Comparison of ENCODE assay signal across 8 cellular contexts in the genomic region with DNA sequence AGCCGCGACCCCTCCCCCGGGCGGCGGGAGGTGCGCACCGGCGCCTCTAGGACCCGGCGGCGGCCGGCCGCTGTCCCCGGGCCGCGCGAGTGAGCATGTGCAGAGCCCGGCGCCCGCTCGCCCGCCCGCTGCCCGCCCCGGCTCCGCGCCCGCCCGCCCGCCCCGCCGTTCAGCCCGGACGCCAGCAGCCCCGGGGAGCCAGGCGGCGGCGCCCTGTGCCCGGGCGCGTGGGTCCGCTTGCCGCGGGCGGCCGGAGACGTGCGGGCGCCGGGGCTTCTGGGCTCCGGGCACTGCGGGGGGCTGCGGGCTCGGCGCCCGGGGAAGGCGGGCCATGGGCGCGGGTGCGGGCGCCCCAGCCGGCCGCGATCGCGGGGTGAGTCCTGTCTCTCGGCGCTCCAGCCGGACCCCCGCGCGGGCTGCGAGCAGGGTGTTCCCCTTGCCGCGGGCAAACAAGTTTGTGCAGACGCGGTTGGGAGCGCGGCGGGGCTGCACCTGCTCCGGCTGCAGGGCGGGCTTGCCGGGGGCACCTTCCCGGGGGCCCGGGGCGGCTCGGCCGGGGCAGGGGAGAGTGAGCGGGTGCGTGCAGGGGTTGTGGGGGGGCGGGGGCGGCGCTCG. TPM values are rescaled to one million over a fixed set of nuclear protein-coding genes. Genes with fewer than 3 reads are reported as not detected.
DNase-seq lines count a peak whose midpoint lies in the region; ATAC-seq and TF ChIP-seq lines count a peak whose summit lies in the region.

A gene (plus strand): TSS at position 100 of the 615 bp plus-strand sequence. CDS start 10,280 bp downstream, outside the sequence.

- ATAC-seq in activated CD8-positive, alpha-beta memory T cell treated with anti-CD3 and anti-CD28 coated beads, Interleukin-2, amount 10 ng/mL, durations not matched to agents 7 days and 5 days = no peak
- peak; percentile 46 for ATAC-seq in activated naive CD8-positive, alpha-beta T cell treated with anti-CD3 and anti-CD28 coated beads, Interleukin-2, amount 10 ng/mL, durations not matched to agents 7 days and 5 days (ENCODE audit: low read depth)

- no peaks in the 10 kb centered on the region for H3K4me1 ChIP-seq in Caco-2

- no TSS peak for BruUV-seq in Caco-2 (replicated peaks; lab: Mats Ljungman, UMichigan)

- H3K9me3 ChIP-seq in Caco-2 = no peaks in the 10 kb centered on the region

- H3K4me1 Mint-ChIP-seq in activated CD8-positive, alpha-beta memory T cell treated with anti-CD3 and anti-CD28 coated beads, Interleukin-2, amount 10 ng/mL, durations not matched to agents 7 days and 5 days = peaks cover 3% of the 10 kb centered on the region
- peaks cover 7% of the 10 kb centered on the region for H3K4me1 Mint-ChIP-seq in activated naive CD8-positive, alpha-beta T cell treated with anti-CD3 and anti-CD28 coated beads, Interleukin-2, amount 10 ng/mL, durations not matched to agents 7 days and 5 days
- H3K4me1 Mint-ChIP-seq in Caco-2 (ENCODE audit: low read depth, unreplicated experiment) = no peaks in the 10 kb centered on the region

- H3K9me3 Mint-ChIP-seq in activated CD8-positive, alpha-beta memory T cell treated with anti-CD3 and anti-CD28 coated beads, Interleukin-2, amount 10 ng/mL, durations not matched to agents 7 days and 5 days (ENCODE audit: low read depth) = no peaks in the 10 kb centered on the region
- no peaks in the 10 kb centered on the region for H3K9me3 Mint-ChIP-seq in activated naive CD8-positive, alpha-beta T cell treated with anti-CD3 and anti-CD28 coated beads, Interleukin-2, amount 10 ng/mL, durations not matched to agents 7 days and 5 days
- no peaks in the 10 kb centered on the region for H3K9me3 Mint-ChIP-seq in Caco-2 (ENCODE audit: unreplicated experiment)

- peak within 1 kb of the TSS; percentile 3 for H3K4me3 Mint-ChIP-seq in activated CD8-positive, alpha-beta memory T cell treated with anti-CD3 and anti-CD28 coated beads, Interleukin-2, amount 10 ng/mL, durations not matched to agents 7 days and 5 days
- peak within 1 kb of the TSS; percentile 68 for H3K4me3 Mint-ChIP-seq in activated naive CD8-positive, alpha-beta T cell treated with anti-CD3 and anti-CD28 coated beads, Interleukin-2, amount 10 ng/mL, durations not matched to agents 7 days and 5 days
- H3K4me3 Mint-ChIP-seq in Caco-2 (ENCODE audit: unreplicated experiment) = no peak within 1 kb of the TSS

- POLR2A ChIA-PET in activated naive CD8-positive, alpha-beta T cell treated with anti-CD3 and anti-CD28 coated beads, Interleukin-2, amount 10 ng/mL, durations not matched to agents 7 days and 5 days (lab: Charles Lee) = no interaction called here
- POLR2A ChIA-PET in Caco-2 (lab: Charles Lee) = no interaction called here

- H3K27ac Mint-ChIP-seq in activated CD8-positive, alpha-beta memory T cell treated with anti-CD3 and anti-CD28 coated beads, Interleukin-2, amount 10 ng/mL, durations not matched to agents 7 days and 5 days = no peak within 1 kb of the TSS
- H3K27ac Mint-ChIP-seq in activated naive CD8-positive, alpha-beta T cell treated with anti-CD3 and anti-CD28 coated beads, Interleukin-2, amount 10 ng/mL, durations not matched to agents 7 days and 5 days = no peak within 1 kb of the TSS
- H3K27ac Mint-ChIP-seq in Caco-2 (ENCODE audit: unreplicated experiment) = no peak within 1 kb of the TSS

- H3K4me3 ChIP-seq in Caco-2 (ENCODE audit: low read depth, low read length) = no peak within 1 kb of the TSS

- CTCF ChIA-PET in activated CD8-positive, alpha-beta memory T cell treated with anti-CD3 and anti-CD28 coated beads, Interleukin-2, amount 10 ng/mL, durations not matched to agents 7 days and 5 days (lab: Charles Lee) = no interaction called here
- CTCF ChIA-PET in Caco-2 (lab: Charles Lee) = no interaction called here

- no peaks in the 10 kb centered on the region for H3K27me3 ChIP-seq in Caco-2 (replicated peaks; ENCODE audit: control insufficient read depth, insufficient read depth, low read length)

- intact Hi-C loops in Caco-2 (cut with micrococcal nuclease; ENCODE audit: unreplicated experiment) = no loop called here

- peaks cover 58% of the 10 kb centered on the region for H3K27me3 Mint-ChIP-seq in activated CD8-positive, alpha-beta memory T cell treated with anti-CD3 and anti-CD28 coated beads, Interleukin-2, amount 10 ng/mL, durations not matched to agents 7 days and 5 days
- H3K27me3 Mint-ChIP-seq in activated naive CD8-positive, alpha-beta T cell treated with anti-CD3 and anti-CD28 coated beads, Interleukin-2, amount 10 ng/mL, durations not matched to agents 7 days and 5 days = peaks cover 48% of the 10 kb centered on the region
- peaks cover 11% of the 10 kb centered on the region for H3K27me3 Mint-ChIP-seq in Caco-2 (ENCODE audit: insufficient read depth, unreplicated experiment)

- H3K36me3 Mint-ChIP-seq in activated CD8-positive, alpha-beta memory T cell treated with anti-CD3 and anti-CD28 coated beads, Interleukin-2, amount 10 ng/mL, durations not matched to agents 7 days and 5 days = peaks cover 1% of the 10 kb centered on the region
- no peaks in the 10 kb centered on the region for H3K36me3 Mint-ChIP-seq in activated naive CD8-positive, alpha-beta T cell treated with anti-CD3 and anti-CD28 coated beads, Interleukin-2, amount 10 ng/mL, durations not matched to agents 7 days and 5 days
- no peaks in the 10 kb centered on the region for H3K36me3 Mint-ChIP-seq in Caco-2 (ENCODE audit: insufficient read depth, unreplicated experiment)

- no peak for DNase-seq in activated CD8-positive, alpha-beta memory T cell treated with anti-CD3 and anti-CD28 coated beads, Interleukin-2, amount 10 ng/mL, durations not matched to agents 7 days and 5 days
- DNase-seq in activated CD8-positive, alpha-beta memory T cell treated with anti-CD3 and anti-CD28 coated beads for 24 hours = no peak
- DNase-seq in activated naive CD8-positive, alpha-beta T cell treated with anti-CD3 and anti-CD28 coated beads, Interleukin-2, amount 10 ng/mL, durations not matched to agents 7 days and 5 days = no peak
- DNase-seq in hypothalamus (lab: John Stamatoyannopoulos, UW) (peak in 40 of 51 donors; percentile 16 to 84 (median 56)), renal cortical epithelial cell (ENCODE audit: low read depth) (no peak), SIG-M5 treated with dmso at 0.1 percent for 504 hours (lab: John Stamatoyannopoulos, UW; ENCODE audit: unreplicated experiment) (no peak), Caco-2 (no peak)
- no peak for DNase-seq in effector CD8-positive, alpha-beta T cell (lab: John Stamatoyannopoulos, UW)

- no peak for TF ChIP-seq CTCF in Caco-2 (IDR thresholded peaks at IDR 0.05; ENCODE audit: insufficient read depth in 1 of 2, low read depth in 1 of 2, low read length in 1 of 2, severe bottlenecking in 1 of 2, unreplicated experiment in 1 of 2)

- no peaks in the 10 kb centered on the region for H3K36me3 ChIP-seq in Caco-2 (ENCODE audit: control insufficient read depth, insufficient read depth, low read length)

RNA-seq across cellular contexts. Expression of the gene that starts here (rescaled TPM):
- under 1 TPM in 1 of 2 experiments, not detected in 1; 0.23 TPM for total RNA-seq in activated CD8-positive, alpha-beta memory T cell treated with anti-CD3 and anti-CD28 coated beads, Interleukin-2, amount 10 ng/mL, durations not matched to agents 7 days and 5 days
- not detected for total RNA-seq in activated naive CD8-positive, alpha-beta T cell treated with anti-CD3 and anti-CD28 coated beads, Interleukin-2, amount 10 ng/mL, durations not matched to agents 7 days and 5 days
- total RNA-seq in renal cortical epithelial cell = 15.3 and 19.3 TPM in 2 replicates
- not detected in 2 replicates for total RNA-seq in Caco-2 (2022)

Comparison
In these comparisons a context has a peak if more than half of its experiments do, and no peak if none do; other contexts are left out.
1. RNA of the gene that starts here (total RNA-seq): 15.3 to 19.3 TPM in renal cortical epithelial cell; 0.23 TPM in activated CD8-positive, alpha-beta memory T cell treated with anti-CD3 and anti-CD28 coated beads, Interleukin-2, amount 10 ng/mL, durations not matched to agents 7 days and 5 days, not detected in activated naive CD8-positive, alpha-beta T cell treated with anti-CD3 and anti-CD28 coated beads, Interleukin-2, amount 10 ng/mL, durations not matched to agents 7 days and 5 days and not detected in Caco-2; every median in the first group is over 10 times any median in the second.
2. Peak in ATAC-seq in activated naive CD8-positive, alpha-beta T cell treated with anti-CD3 and anti-CD28 coated beads, Interleukin-2, amount 10 ng/mL, durations not matched to agents 7 days and 5 days; RNA of the gene not detected or under 1 TPM.
3. DNase-seq: peak in hypothalamus (40 of 51); none in activated CD8-positive, alpha-beta memory T cell treated with anti-CD3 and anti-CD28 coated beads, Interleukin-2, amount 10 ng/mL, durations not matched to agents 7 days and 5 days (single experiment), activated CD8-positive, alpha-beta memory T cell treated with anti-CD3 and anti-CD28 coated beads for 24 hours (single experiment), activated naive CD8-positive, alpha-beta T cell treated with anti-CD3 and anti-CD28 coated beads, Interleukin-2, amount 10 ng/mL, durations not matched to agents 7 days and 5 days (single experiment), renal cortical epithelial cell (single experiment), SIG-M5 treated with dmso at 0.1 percent for 504 hours (single experiment), Caco-2 (0 of 2) and effector CD8-positive, alpha-beta T cell (single experiment).